ENCODE assay signal across 21 cellular contexts in genomic region chr17:72606656-72607055, GRCh38.
"Had no signal": no experiment of that assay in that cellular context is flagged by ENCODE, and none has a peak within 500 bp of the region (broad histone marks: within the 10 kb centered on the region; RNA-seq: fewer than 3 reads in every experiment).

No MANE protein-coding gene starts in this region.

- H3K4me3 ChIP-seq: gastrocnemius medialis, lower lobe of right lung, ovary, psoas muscle, sigmoid colon, stomach, thyroid gland, vagina had no signal

- H3K36me3 ChIP-seq: gastrocnemius medialis, lower lobe of right lung, ovary, sigmoid colon, stomach, thyroid gland, vagina had no signal

- H3K4me1 ChIP-seq: gastrocnemius medialis, lower lobe of right lung, psoas muscle, sigmoid colon, thyroid gland, vagina had no signal

- DNase-seq: foreskin fibroblast; gastrocnemius medialis; head of caudate nucleus; left ventricle myocardium superior; lower lobe of right lung; natural killer cell; occipital lobe; ovary; posterior cingulate gyrus; psoas muscle; right cardiac atrium; sigmoid colon; stimulated activated CD4-positive, alpha-beta T cell treated with anti-CD3 and anti-CD28 coated beads, Interleukin-2, amount 100 ng/mL, for 24 hours; stimulated activated CD4-positive, alpha-beta T cell treated with anti-CD3 and anti-CD28 coated beads, Interleukin-4, amount 100 ng/mL, for 24 hours; stimulated activated naive CD4-positive, alpha-beta T cell treated with Interleukin-2 at 50 U/mL for 16 hours; stomach; thyroid gland; trophoblast cell had no signal

- H3K27ac ChIP-seq: gastrocnemius medialis, lower lobe of right lung, ovary, psoas muscle, sigmoid colon, stomach, thyroid gland, vagina had no signal

- H3K27me3 ChIP-seq: gastrocnemius medialis, ovary, thyroid gland, vagina had no signal

- H3K9me3 ChIP-seq: gastrocnemius medialis, lower lobe of right lung, ovary, psoas muscle, thyroid gland, vagina had no signal

- FAIRE-seq: keratinocyte had no signal

- ATAC-seq: gastrocnemius medialis; left ventricle myocardium superior; lower lobe of right lung; natural killer cell; psoas muscle; right cardiac atrium; stimulated activated effector memory CD8-positive, alpha-beta T cell treated with anti-CD3 and anti-CD28 coated beads, Interleukin-12 subunit alpha, Interleukin-12 subunit beta, amount 100 ng/mL, for 72 hours had no signal
